ENCODE assay signal across 11 cellular contexts in genomic region chrX:107542500-107542899, GRCh38.
DNase-seq lines count a peak whose midpoint lies in the region; ATAC-seq, FAIRE-seq and TF ChIP-seq lines count a peak whose summit lies in the region.
"Had no signal": no experiment of that assay in that cellular context is flagged by ENCODE, and none has a peak within 500 bp of the region (broad histone marks: within the 10 kb centered on the region; RNA-seq: fewer than 3 reads in every experiment).

No MANE protein-coding gene starts in this region.

- H3K4me3 Mint-ChIP-seq in activated CD4-positive, alpha-beta memory T cell treated with anti-CD3 and anti-CD28 coated beads for 36 hours, result no peak overlapping the region
- H3K4me3 Mint-ChIP-seq: stimulated activated naive B cell treated with anti-CD40 and anti-IgM and Interleukin-4, amounts not matched to agents 10 μg/mL and 1 μg/mL and 100 μg/mL, for 72 hours had no signal

- H3K9me3 Mint-ChIP-seq in activated CD4-positive, alpha-beta memory T cell treated with anti-CD3 and anti-CD28 coated beads for 36 hours, result no peaks in the 10 kb centered on the region
- H3K9me3 Mint-ChIP-seq: stimulated activated naive B cell treated with anti-CD40 and anti-IgM and Interleukin-4, amounts not matched to agents 10 μg/mL and 1 μg/mL and 100 μg/mL, for 72 hours had no signal

- no peak for TF ChIP-seq POLR2A in GM12892 (IDR thresholded peaks at IDR 0.05; ENCODE audit: low read depth, low read length)

- intact Hi-C loops in pancreas (cut with DNase I), result no loop called here
- intact Hi-C loops in activated CD4-positive, alpha-beta memory T cell treated with anti-CD3 and anti-CD28 coated beads for 36 hours (cut with micrococcal nuclease), result no loop called here

- no peak overlapping the region for H3K27ac Mint-ChIP-seq in activated CD4-positive, alpha-beta memory T cell treated with anti-CD3 and anti-CD28 coated beads for 36 hours
- H3K27ac Mint-ChIP-seq: stimulated activated naive B cell treated with anti-CD40 and anti-IgM and Interleukin-4, amounts not matched to agents 10 μg/mL and 1 μg/mL and 100 μg/mL, for 72 hours had no signal

- no peak for FAIRE-seq in bronchial epithelial cell (lab: Jason Lieb, UNC)
- no peak for FAIRE-seq in pancreas (lab: Jason Lieb, UNC)
- FAIRE-seq in GM12892 (lab: Jason Lieb, UNC), result no peak

- no peaks in the 10 kb centered on the region for H3K36me3 Mint-ChIP-seq in activated CD4-positive, alpha-beta memory T cell treated with anti-CD3 and anti-CD28 coated beads for 36 hours

- no peaks in the 10 kb centered on the region for H3K9me3 ChIP-seq in pancreas
- H3K9me3 ChIP-seq: body of pancreas, SJCRH30 had no signal

- H3K4me1 ChIP-seq in pancreas, result no peaks in the 10 kb centered on the region
- H3K4me1 ChIP-seq: body of pancreas, SJCRH30 had no signal

- POLR2A ChIA-PET in activated CD4-positive, alpha-beta memory T cell treated with anti-CD3 and anti-CD28 coated beads for 36 hours (lab: Charles Lee), result no interaction called here

- TF ChIP-seq CTCF in GM13977 (IDR thresholded peaks at IDR 0.05; ENCODE audit: extremely low read depth, insufficient read depth, missing control alignments) (peak; percentile 14), bronchial epithelial cell (IDR thresholded peaks at IDR 0.05; ENCODE audit: insufficient read depth, low read length, severe bottlenecking) (peak; percentile 20), pancreas (IDR thresholded peaks at IDR 0.05) (no peak)

- peaks cover 1% of the 10 kb centered on the region for H3K27me3 Mint-ChIP-seq in activated CD4-positive, alpha-beta memory T cell treated with anti-CD3 and anti-CD28 coated beads for 36 hours

- 5 to 15% methylated on average over 2 of the region's 2 CpGs for WGBS in pancreas, 2 donors

- ATAC-seq in pancreas (peak; percentile 46 to 80 (median 59)), HG03442 (IDR thresholded peaks at IDR 0.05; ENCODE audit: unreplicated experiment) (no peak)
- ATAC-seq: body of pancreas had no signal

- no peak overlapping the region for H3K27ac ChIP-seq in pancreas
- H3K27ac ChIP-seq: body of pancreas, SJCRH30 had no signal

- no peaks in the 10 kb centered on the region for H3K36me3 ChIP-seq in bronchial epithelial cell (ENCODE audit: control insufficient read depth, insufficient read depth, low read length)
- no peaks in the 10 kb centered on the region for H3K36me3 ChIP-seq in pancreas
- H3K36me3 ChIP-seq: SJCRH30 had no signal

- CTCF ChIA-PET in activated CD4-positive, alpha-beta memory T cell treated with anti-CD3 and anti-CD28 coated beads for 36 hours (lab: Charles Lee), result interaction anchor here (0.6 to 1.6 kb wide), 5 partner anchors 26 to 568 kb away, joined by 3 to 6 read pairs (median 4); partner anchors contain the start of gene NCBP2L

- H3K27me3 ChIP-seq in bronchial epithelial cell (ENCODE audit: control insufficient read depth, insufficient read depth, low read length), result peaks cover 2% of the 10 kb centered on the region
- no peaks in the 10 kb centered on the region for H3K27me3 ChIP-seq in pancreas
- H3K27me3 ChIP-seq: body of pancreas, SJCRH30 had no signal

- no peaks in the 10 kb centered on the region for H3K4me1 Mint-ChIP-seq in activated CD4-positive, alpha-beta memory T cell treated with anti-CD3 and anti-CD28 coated beads for 36 hours (ENCODE audit: low read depth)

- in situ Hi-C loops in GM13977 (cut with MboI; ENCODE audit: low pct_unique_long_range_greater_than_20kb, low sequenced_read_pairs, unreplicated experiment), result no loop called here

- DNase-seq in GM13977 (ENCODE audit: low spot score) (no peak), NCI-H1105 (lab: John Stamatoyannopoulos, UW) (peak; percentile 10), bronchial epithelial cell (ENCODE audit: low read depth) (peak; percentile 15), pancreas (peak in 1 of 6 donors; percentile 14), GM12892 (ENCODE audit: insufficient read length) (no peak)
- no peak for DNase-seq in stimulated activated CD4-positive, alpha-beta T cell treated with anti-CD3 and anti-CD28 coated beads, Interleukin-15, amount 100 ng/mL, for 24 hours
- DNase-seq in activated CD4-positive, alpha-beta memory T cell treated with anti-CD3 and anti-CD28 coated beads for 36 hours, result no peak
- DNase-seq: stimulated activated naive B cell treated with anti-CD40 and anti-IgM and Interleukin-4, amounts not matched to agents 10 μg/mL and 1 μg/mL and 100 μg/mL, for 72 hours had no signal

- no peak overlapping the region for H3K4me3 ChIP-seq in bronchial epithelial cell (ENCODE audit: low read depth, low read length)
- H3K4me3 ChIP-seq in pancreas, result no peak overlapping the region
- H3K4me3 ChIP-seq: body of pancreas, SJCRH30 had no signal

Comparison
In these comparisons a context has a peak if more than half of its experiments do, and no peak if none do; other contexts are left out.
1. DNase-seq: peak in NCI-H1105 (single experiment) and bronchial epithelial cell (single experiment); none in GM13977 (single experiment), stimulated activated CD4-positive, alpha-beta T cell treated with anti-CD3 and anti-CD28 coated beads, Interleukin-15, amount 100 ng/mL, for 24 hours (single experiment), GM12892 (single experiment) and activated CD4-positive, alpha-beta memory T cell treated with anti-CD3 and anti-CD28 coated beads for 36 hours (single experiment).
2. CTCF ChIP-seq: peak in GM13977 (single experiment) and bronchial epithelial cell (single experiment); none in pancreas (0 of 4).